ENCODE assay signal across 19 cellular contexts in genomic region chr12:88615490-88615889, GRCh38. TPM values are rescaled to one million over a fixed set of nuclear protein-coding genes. Genes with fewer than 3 reads are reported as not detected.
"Had no signal": no experiment of that assay in that cellular context is flagged by ENCODE, and none has a peak within 500 bp of the region (broad histone marks: within the 10 kb centered on the region; RNA-seq: fewer than 3 reads in every experiment).

No MANE protein-coding gene starts in this region.

- H3K27me3 Mint-ChIP-seq: activated naive CD8-positive, alpha-beta T cell; activated T-cell treated with anti-CD3 and anti-CD28 coated beads, Interleukin-2, amount 50 U/mL, for 24 hours; stimulated activated naive CD8-positive, alpha-beta T cell treated with anti-CD3 and anti-CD28 coated beads, Interleukin-15, Interleukin-2, amounts not matched to agents 100 ng/mL and 50 ng/mL, for 24 hours had no signal

- H3K27ac Mint-ChIP-seq: activated naive CD8-positive, alpha-beta T cell; activated T-cell treated with anti-CD3 and anti-CD28 coated beads, Interleukin-2, amount 50 U/mL, for 24 hours; activated T-helper 2 cell treated with anti-CD3 and anti-CD28 coated beads, Interferon-gamma antibody, Interleukin-2, Interleukin-4, amounts not matched to agents 10 μg/mL and 5 μg/mL and 100 μg/mL, durations not matched to agents 14 hours and 24 hours and 36 hours; endodermal cell; natural killer cell; stimulated activated naive CD8-positive, alpha-beta T cell treated with anti-CD3 and anti-CD28 coated beads, Interleukin-15, Interleukin-2, amounts not matched to agents 100 ng/mL and 50 ng/mL, for 24 hours; WTC11 had no signal

- H3K4me3 Mint-ChIP-seq: activated naive CD8-positive, alpha-beta T cell; activated T-cell treated with anti-CD3 and anti-CD28 coated beads, Interleukin-2, amount 50 U/mL, for 24 hours; endodermal cell; natural killer cell; stimulated activated naive CD8-positive, alpha-beta T cell treated with anti-CD3 and anti-CD28 coated beads, Interleukin-15, Interleukin-2, amounts not matched to agents 100 ng/mL and 50 ng/mL, for 24 hours; WTC11 had no signal

- H3K4me3 ChIP-seq: adrenal gland, left ventricle myocardium inferior, spleen, thyroid gland had no signal

- H3K9me3 ChIP-seq: adrenal gland, thyroid gland had no signal

- DNase-seq: activated naive CD4-positive, alpha-beta T cell; activated T-cell treated with anti-CD3 and anti-CD28 coated beads, Interleukin-2, amount 50 U/mL, for 24 hours; adrenal gland; cortex of kidney; endodermal cell; kidney glomerular epithelial cell; left ventricle myocardium inferior; midbrain; natural killer cell; spleen; stimulated activated CD4-positive, alpha-beta T cell treated with anti-CD3 and anti-CD28 coated beads, Interleukin-4, amount 100 ng/mL, for 1 hour; substantia nigra; T-helper 9 cell; thyroid gland had no signal

- H3K4me1 ChIP-seq: adrenal gland, left ventricle myocardium inferior, spleen, thyroid gland had no signal

- H3K4me1 Mint-ChIP-seq: endodermal cell, natural killer cell, WTC11 had no signal

- ATAC-seq: natural killer cell, WTC11 had no signal

- H3K36me3 ChIP-seq: adrenal gland, left ventricle myocardium inferior, spleen, thyroid gland had no signal

- H3K27me3 ChIP-seq: adrenal gland, spleen, thyroid gland had no signal

- H3K27ac ChIP-seq: adrenal gland, left ventricle myocardium inferior, spleen, thyroid gland had no signal

- H3K36me3 Mint-ChIP-seq: activated naive CD8-positive, alpha-beta T cell; natural killer cell had no signal

RNA-seq across cellular contexts. Expression of gene KITLG, which starts 35.2 kb away (rescaled TPM):
- total RNA-seq: natural killer cell; T-helper 1 cell treated with Interleukin-12 subunit alpha and Interleukin-12 subunit beta and Interleukin-4 antibody, amounts not matched to agents 30 ng/mL and 1 ng/mL, for 36 hours had no signal
